10 cellular contexts compared by ENCODE assay signal in genomic region chr18:26546170-26546874, GRCh38. TPM values are rescaled to one million over a fixed set of nuclear protein-coding genes. Genes with fewer than 3 reads are reported as not detected.
A peak's percentile ranks its signal among the peaks of the same experiment; 100 is the strongest.
DNase-seq lines count a peak whose midpoint lies in the region; ATAC-seq, FAIRE-seq and TF ChIP-seq lines count a peak whose summit lies in the region.
"Had no signal": no experiment of that assay in that cellular context is flagged by ENCODE, and none has a peak within 500 bp of the region (broad histone marks: within the 10 kb centered on the region; RNA-seq: fewer than 3 reads in every experiment).

No MANE protein-coding gene starts in this region.

- DNase-seq in HepG2 (ENCODE audit: low spot score) (no peak), right lobe of liver (no peak), astrocyte (ENCODE audit: low read depth) (peak; percentile 47), immature natural killer cell (no peak), type B pancreatic cell (ENCODE audit: extremely low spot score, unreplicated experiment) (no peak), transverse colon (no peak)
- DNase-seq in activated CD8-positive, alpha-beta memory T cell treated with anti-CD3 and anti-CD28 coated beads, Interleukin-2, amount 50 U/mL, for 4 hours: no peak
- DNase-seq: WERI-Rb-1 had no signal

- TF ChIP-seq RAD21 in HepG2 (CRISPR knock-in tag; IDR thresholded peaks at IDR 0.05): no peak

- intact Hi-C loops in HepG2 (cut with micrococcal nuclease; ENCODE audit: unreplicated experiment): loop anchor here (5.0 kb wide), 1 partner anchor 59 kb away; no protein-coding TSS in a partner anchor
- intact Hi-C loops in right lobe of liver (cut with DNase I): loop anchor here in 1 of 2 donors (10.0 kb wide), 1 partner anchor 62 kb away; no protein-coding TSS in a partner anchor
- intact Hi-C loops in transverse colon (cut with DNase I; ENCODE audit: low total_unique reads): no loop called here

- H4K20me1 ChIP-seq in HepG2 (ENCODE audit: insufficient read depth, low read length) (no peaks in the 10 kb centered on the region), astrocyte (ENCODE audit: insufficient read depth, low read length) (peaks cover 50% of the 10 kb centered on the region)

- H3K4me3 ChIP-seq in HepG2 (replicated peaks in 1 of 3; ENCODE audit: insufficient read depth in 1 of 3, low read depth in 2 of 3, low read length in 3 of 3) (peak overlapping the region in 2 of 3 experiments; percentile 7 to 9; a peak in 1 of 6 replicates), right lobe of liver (no peak overlapping the region), astrocyte (ENCODE audit: insufficient read depth, low read depth, low read length) (peak overlapping the region; percentile 53), transverse colon (no peak overlapping the region)

- H3K27ac Mint-ChIP-seq in astrocyte (ENCODE audit: unreplicated experiment) (no peak overlapping the region), immature natural killer cell (peak overlapping the region in 1 of 6 donors; percentile 45), type B pancreatic cell (peak overlapping the region; percentile 90)

- H3K9me3 ChIP-seq in HepG2 (ENCODE audit: low read length) (no peaks in the 10 kb centered on the region), right lobe of liver (no peaks in the 10 kb centered on the region), astrocyte (ENCODE audit: insufficient read depth, low read depth, low read length) (no peaks in the 10 kb centered on the region), transverse colon (no peaks in the 10 kb centered on the region)

- 92% methylated on average over 16 of the region's 16 CpGs for WGBS in HepG2 (ENCODE audit: low lambda C conversion rate)
- 84% methylated on average over 10 of the region's 16 CpGs for WGBS in right lobe of liver (ENCODE audit: insufficient coverage, low coverage, low lambda C conversion rate, missing lambda C conversion rate)
- 81 to 83% methylated on average over 13 to 16 of the region's 16 CpGs for WGBS in transverse colon (ENCODE audit: low coverage in 1 of 2), 2 donors

- POLR2A ChIA-PET in HepG2 (lab: Yijun Ruan, JAX): no interaction called here

- no peak for TF ChIP-seq POLR2A in HepG2 (IDR thresholded peaks at IDR 0.05; ENCODE audit: insufficient read depth in 1 of 2, low read depth in 2 of 2, low read length in 2 of 2)
- TF ChIP-seq POLR2A in right lobe of liver (IDR thresholded peaks at IDR 0.05): no peak
- no peak for TF ChIP-seq POLR2A in transverse colon (IDR thresholded peaks at IDR 0.05)

- no peak for FAIRE-seq in HepG2 (lab: Jason Lieb, UNC)
- no peak for FAIRE-seq in astrocyte (lab: Jason Lieb, UNC)
- FAIRE-seq: G401.6 had no signal

- H2AFZ ChIP-seq in HepG2 (ENCODE audit: low read length) (no peak overlapping the region), astrocyte (ENCODE audit: low read depth, low read length) (no peak overlapping the region)

- H3K79me2 ChIP-seq in HepG2 (ENCODE audit: insufficient read depth, low read length) (no peaks in the 10 kb centered on the region), astrocyte (ENCODE audit: insufficient read depth, low read length) (peaks cover 62% of the 10 kb centered on the region)

- ATAC-seq in HepG2 (no peak), right lobe of liver (no peak), GM18519 (IDR thresholded peaks at IDR 0.05; ENCODE audit: low FRiP score, unreplicated experiment) (no peak)

- TF ChIP-seq CTCF in HepG2 (CRISPR knock-in tag; IDR thresholded peaks at IDR 0.05) (no peak), right lobe of liver (IDR thresholded peaks at IDR 0.05) (no peak), astrocyte (IDR thresholded peaks at IDR 0.05; ENCODE audit: insufficient read depth, low read depth, low read length) (no peak), type B pancreatic cell (conservative IDR thresholded peaks at IDR 0.05) (no peak), transverse colon (IDR thresholded peaks at IDR 0.05) (no peak)

- TF ChIP-seq EP300 in HepG2 (IDR thresholded peaks at IDR 0.05; ENCODE audit: low read depth in 2 of 2, low read length in 2 of 2) (no peak), HepG2 (CRISPR knock-in tag; IDR thresholded peaks at IDR 0.05; ENCODE audit: borderline replicate concordance) (no peak), transverse colon (IDR thresholded peaks at IDR 0.05; ENCODE audit: low read depth) (no peak)

- in situ Hi-C loops in HepG2 (cut with HindIII; ENCODE audit: extremely low pct_ligation_motif_present, low pct_unique_long_range_greater_than_20kb) (loop anchor here (25.0 kb wide), 1 partner anchor 109 kb away; no protein-coding TSS in a partner anchor), transverse colon (cut with MboI; ENCODE audit: low pct_ligation_motif_present in 1 of 4, low pct_unique_long_range_greater_than_20kb in 1 of 4, low sequenced_read_pairs in 3 of 4) (no loop called here)

- H3K27me3 Mint-ChIP-seq in astrocyte (ENCODE audit: low read depth, unreplicated experiment) (peaks cover 2% of the 10 kb centered on the region), immature natural killer cell (ENCODE audit: low read depth in 3 of 3) (peaks cover 5 to 9% (median 7%) of the 10 kb centered on the region in 3 donors), type B pancreatic cell (peaks cover 10% of the 10 kb centered on the region)

- CTCF ChIA-PET in HepG2 (lab: Yijun Ruan, JAX; ENCODE audit: low intra/inter-chr PET ratio, low total read pairs): no interaction called here

- H3K36me3 Mint-ChIP-seq in astrocyte (ENCODE audit: low read depth, unreplicated experiment): peaks cover 12% of the 10 kb centered on the region
- no peaks in the 10 kb centered on the region for H3K36me3 Mint-ChIP-seq in immature natural killer cell
- peaks cover 34% of the 10 kb centered on the region for H3K36me3 Mint-ChIP-seq in type B pancreatic cell

- H3K27ac ChIP-seq in HepG2 (ENCODE audit: extremely low read length, insufficient read depth, low read length) (peak overlapping the region; percentile 36), right lobe of liver (no peak overlapping the region), astrocyte (ENCODE audit: low read depth, low read length) (no peak overlapping the region), transverse colon (no peak overlapping the region)
- H3K27ac ChIP-seq: WERI-Rb-1 had no signal

- H3K27me3 ChIP-seq in HepG2 (ENCODE audit: control insufficient read depth in 1 of 2, insufficient read depth in 2 of 2, low read length in 2 of 2) (peaks cover 3 to 15% of the 10 kb centered on the region in 2 experiments; a peak in 4 of 5 replicates), right lobe of liver (peaks cover 0 to 6% of the 10 kb centered on the region in 2 donors), astrocyte (ENCODE audit: insufficient read depth, low read length) (peaks cover 14% of the 10 kb centered on the region), transverse colon (peaks cover 24% of the 10 kb centered on the region)

- H3K4me1 Mint-ChIP-seq in astrocyte (ENCODE audit: low read depth, unreplicated experiment) (peaks cover 25% of the 10 kb centered on the region), immature natural killer cell (peaks cover 51 to 54% of the 10 kb centered on the region in 2 donors), type B pancreatic cell (ENCODE audit: unreplicated experiment) (peaks cover 54% of the 10 kb centered on the region)

- H3K4me3 Mint-ChIP-seq in astrocyte (ENCODE audit: unreplicated experiment): peak overlapping the region; percentile 86
- H3K4me3 Mint-ChIP-seq in immature natural killer cell: peak overlapping the region; percentile 49 to 72 (median 65)
- peak overlapping the region; percentile 95 for H3K4me3 Mint-ChIP-seq in type B pancreatic cell

- H3K9ac ChIP-seq in HepG2 (ENCODE audit: insufficient read depth, low read depth, low read length): no peak overlapping the region
- peak overlapping the region; percentile 44 for H3K9ac ChIP-seq in astrocyte (ENCODE audit: low read length)

- H3K9me3 Mint-ChIP-seq in astrocyte (ENCODE audit: unreplicated experiment) (peaks cover 2% of the 10 kb centered on the region), immature natural killer cell (no peaks in the 10 kb centered on the region), type B pancreatic cell (no peaks in the 10 kb centered on the region)

- BruUV-seq in HepG2 (replicated peaks; lab: Mats Ljungman, UMichigan): no TSS peak

- H3K36me3 ChIP-seq in HepG2 (replicated peaks in 1 of 2; ENCODE audit: control insufficient read depth in 1 of 2, insufficient read depth in 2 of 2, low read length in 2 of 2) (no peaks in the 10 kb centered on the region), right lobe of liver (no peaks in the 10 kb centered on the region), astrocyte (ENCODE audit: insufficient read depth, low read length) (no peaks in the 10 kb centered on the region), transverse colon (no peaks in the 10 kb centered on the region)

- peaks cover 54% of the 10 kb centered on the region for H3K4me1 ChIP-seq in HepG2 (ENCODE audit: insufficient read depth, low read length)
- peaks cover 0 to 62% (median 0%) of the 10 kb centered on the region in 4 donors for H3K4me1 ChIP-seq in right lobe of liver
- H3K4me1 ChIP-seq in astrocyte (ENCODE audit: insufficient read depth, low read length): peaks cover 27% of the 10 kb centered on the region
- peaks cover 10 to 63% (median 45%) of the 10 kb centered on the region in 4 donors for H3K4me1 ChIP-seq in transverse colon

- H3K4me2 ChIP-seq in HepG2 (ENCODE audit: low read depth, low read length): peak overlapping the region; percentile 68
- H3K4me2 ChIP-seq in astrocyte (ENCODE audit: low read length): peak overlapping the region; percentile 95

RNA-seq across cellular contexts. Expression of gene KCTD1, which starts 2.0 kb away (rescaled TPM):
- total RNA-seq in HepG2 (2016; rRNA removed; fragmentation: Illumina TruSeq; extraction: Trizol) (4.5 and 6.8 TPM in 2 replicates), right lobe of liver (1 to 10 TPM; 2.9 to 6.8 (median 4.8) TPM), astrocyte (27.0 and 31.8 TPM in 2 replicates), type B pancreatic cell (ENCODE audit: low replicate concordance) (83.8 and 163 TPM in 2 replicates), transverse colon (10 to 100 TPM in 3 of 4 donors, 1 to 10 TPM in 1; 9.0 to 42.3 (median 13.5) TPM)
- 1.2 and 1.3 TPM in 2 replicates for total RNA-seq in HepG2 (2016; cell fraction: cytosol; rRNA removed; fragmentation: Illumina TruSeq; extraction: Trizol; ENCODE audit: low read depth)
- total RNA-seq in HepG2 (2016; cell fraction: insoluble cytoplasmic fraction; rRNA removed; fragmentation: Illumina TruSeq; extraction: Trizol): 4.7 and 5.9 TPM in 2 replicates
- 3.6 TPM in 2 replicates for total RNA-seq in HepG2 (2016; cell fraction: membrane; rRNA removed; fragmentation: Illumina TruSeq; extraction: Trizol)
- 5.6 and 7.3 TPM in 2 replicates for total RNA-seq in HepG2 (2016; cell fraction: nucleus; rRNA removed; fragmentation: Illumina TruSeq; extraction: Trizol)
- polyA plus RNA-seq in HepG2 (2011; rRNA removed) (2.5 and 2.7 TPM in 2 replicates), immature natural killer cell (1 to 10 TPM in 1 of 3 donors, under 1 TPM in 1, not detected in 1; 0.76 to 1.0 TPM)
- 1.6 and 2.1 TPM in 2 replicates for polyA plus RNA-seq in HepG2 (2011; cell fraction: cytosol; rRNA removed)
- 5.0 and 6.6 TPM in 2 replicates for polyA plus RNA-seq in HepG2 (2011; cell fraction: nucleus; rRNA removed)
- polyA plus RNA-seq in HepG2 (2012): 3.6 and 4.4 TPM in 2 replicates
- 0.93 and 1.1 TPM in 2 replicates for polyA plus RNA-seq in HepG2 (2016; cell fraction: cytosol; fragmentation: Illumina TruSeq; extraction: Trizol; ENCODE audit: low read depth)
- 4.7 and 7.0 TPM in 2 replicates for polyA plus RNA-seq in HepG2 (2016; cell fraction: insoluble cytoplasmic fraction; fragmentation: Illumina TruSeq; extraction: Trizol; ENCODE audit: low read depth)
- 2.7 and 2.9 TPM in 2 replicates for polyA plus RNA-seq in HepG2 (2016; cell fraction: membrane; fragmentation: Illumina TruSeq; extraction: Trizol; ENCODE audit: low read depth)
- 5.4 and 5.7 TPM in 2 replicates for polyA plus RNA-seq in HepG2 (2016; cell fraction: nucleus; fragmentation: Illumina TruSeq; extraction: Trizol; ENCODE audit: insufficient read depth, low read depth)
- 10.7 and 12.3 TPM in 2 replicates for polyA minus RNA-seq in HepG2 (2011; rRNA and poly(A)+ RNA removed; ENCODE audit: low replicate concordance)
- polyA minus RNA-seq in HepG2 (2011; cell fraction: cytosol; rRNA and poly(A)+ RNA removed): 3.1 and 4.3 TPM in 2 replicates
- 16.1 and 17.7 TPM in 2 replicates for polyA minus RNA-seq in HepG2 (2011; cell fraction: nucleus; rRNA and poly(A)+ RNA removed)

Comparison
In these comparisons a context has a peak if more than half of its experiments do, and no peak if none do; other contexts are left out.
1. H3K4me3 ChIP-seq: peak in HepG2 (2 of 3) and astrocyte (single experiment); none in right lobe of liver (0 of 3) and transverse colon (0 of 4).
2. Peak in every context shown above with its lines, with median percentiles within 50 percentile points of each other: H3K4me3 Mint-ChIP-seq.